ENCODE assay signal across 14 cellular contexts in genomic region chr17:74276051-74276476, GRCh38. TPM values are rescaled to one million over a fixed set of nuclear protein-coding genes. Genes with fewer than 3 reads are reported as not detected.
DNase-seq lines count a peak whose midpoint lies in the region; TF ChIP-seq lines count a peak whose summit lies in the region.
"Had no signal": no experiment of that assay in that cellular context is flagged by ENCODE, and none has a peak within 500 bp of the region (broad histone marks: within the 10 kb centered on the region; RNA-seq: fewer than 3 reads in every experiment).

No MANE protein-coding gene starts in this region.

- H3K36me3 ChIP-seq in mesodermal cell (ENCODE audit: control insufficient read depth, insufficient read depth, low read length) (no peaks in the 10 kb centered on the region), OCI-LY7 (ENCODE audit: insufficient read depth, low read length) (no peaks in the 10 kb centered on the region)

- H3K27me3 ChIP-seq in dorsolateral prefrontal cortex, result no peaks in the 10 kb centered on the region

- H3K9me3 Mint-ChIP-seq in activated CD4-positive, alpha-beta T cell treated with anti-CD3 and anti-CD28 coated beads, Interleukin-2, amount 10 ng/mL, durations not matched to agents 7 days and 5 days, result no peaks in the 10 kb centered on the region
- H3K9me3 Mint-ChIP-seq: activated naive CD4-positive, alpha-beta T cell treated with anti-CD3 and anti-CD28 coated beads, Interleukin-2, amount 50 U/mL, for 72 hours had no signal

- H3K4me1 Mint-ChIP-seq in activated CD4-positive, alpha-beta T cell treated with anti-CD3 and anti-CD28 coated beads, Interleukin-2, amount 10 ng/mL, durations not matched to agents 7 days and 5 days, result peaks cover 59% of the 10 kb centered on the region

- H3K9me3 ChIP-seq in mesodermal cell (ENCODE audit: control insufficient read depth, low read length), result no peaks in the 10 kb centered on the region
- no peaks in the 10 kb centered on the region for H3K9me3 ChIP-seq in OCI-LY7 (ENCODE audit: low read length)

- peak overlapping the region in 4 of 59 donors; percentile 0 to 20 (median 11) for H3K4me3 ChIP-seq in dorsolateral prefrontal cortex
- H3K4me3 ChIP-seq in mesodermal cell (ENCODE audit: extremely low read depth, insufficient read depth, low read length, poor library complexity, severe bottlenecking), result no peak overlapping the region
- no peak overlapping the region for H3K4me3 ChIP-seq in OCI-LY7 (ENCODE audit: low read depth, low read length, poor library complexity, severe bottlenecking)

- POLR2A ChIA-PET in activated CD4-positive, alpha-beta T cell treated with anti-CD3 and anti-CD28 coated beads, Interleukin-2, amount 10 ng/mL, durations not matched to agents 7 days and 5 days (lab: Charles Lee), result no interaction called here
- POLR2A ChIA-PET in OCI-LY7 (lab: Charles Lee), result no interaction called here

- H3K4me1 ChIP-seq in mesodermal cell (ENCODE audit: control insufficient read depth, insufficient read depth, low read length, poor library complexity, severe bottlenecking) (peaks cover 3% of the 10 kb centered on the region), OCI-LY7 (ENCODE audit: insufficient read depth, low read length, poor library complexity, severe bottlenecking) (peaks cover 8% of the 10 kb centered on the region)

- 80 to 83% methylated on average over 9 to 10 of the region's 12 CpGs for WGBS in mesodermal cell (ENCODE audit: insufficient coverage in 2 of 2), 2 experiments

- DNase-seq in activated CD4-positive, alpha-beta T cell treated with anti-CD3 and anti-CD28 coated beads, Interleukin-2, amount 10 ng/mL, durations not matched to agents 7 days and 5 days, result no peak
- no peak for DNase-seq in activated CD4-positive, alpha-beta T cell treated with anti-CD3 and anti-CD28 coated beads for 48 hours
- DNase-seq in dorsolateral prefrontal cortex, result peak in 2 of 10 donors; percentile 46
- DNase-seq in superior temporal gyrus (ENCODE audit: extremely low spot score), result peak; percentile 53
- no peak for DNase-seq in OCI-LY7 (ENCODE audit: low spot score)
- DNase-seq in activated CD4-positive, CD25-positive, alpha-beta regulatory T cell treated with anti-CD3 and anti-CD28 coated beads, Interleukin-2, amount 50 U/mL, for 72 hours, result no peak
- DNase-seq in KG1 (lab: John Stamatoyannopoulos, UW), result no peak
- DNase-seq: 8988T; activated CD4-positive, alpha-beta T cell treated with anti-CD3 and anti-CD28 coated beads for 36 hours; DMS79 treated with DMSO at 0.1 percent for 48 hours; NCI-H1105 had no signal

- H2AFZ ChIP-seq in OCI-LY7 (ENCODE audit: low read length), result no peak overlapping the region

- H4K20me1 ChIP-seq in OCI-LY7 (ENCODE audit: insufficient read depth, low read length), result no peaks in the 10 kb centered on the region

- H3K27ac ChIP-seq in dorsolateral prefrontal cortex, result peak overlapping the region; percentile 55 to 98 (median 90)
- peak overlapping the region; percentile 62 for H3K27ac ChIP-seq in mesodermal cell (ENCODE audit: low read depth, low read length, severe bottlenecking)
- H3K27ac ChIP-seq in OCI-LY7 (ENCODE audit: low read depth, low read length, poor library complexity, severe bottlenecking), result no peak overlapping the region
- H3K27ac ChIP-seq: epithelial cell of prostate had no signal

- CTCF ChIA-PET in activated CD4-positive, alpha-beta T cell treated with anti-CD3 and anti-CD28 coated beads, Interleukin-2, amount 10 ng/mL, durations not matched to agents 7 days and 5 days (lab: Charles Lee), result no interaction called here
- CTCF ChIA-PET in OCI-LY7 (lab: Charles Lee; ENCODE audit: unreplicated experiment), result no interaction called here

- no peaks in the 10 kb centered on the region for H3K9me2 ChIP-seq in OCI-LY7 (ENCODE audit: insufficient read depth, low read length)

- peak overlapping the region; percentile 70 for H3K27ac Mint-ChIP-seq in activated CD4-positive, alpha-beta T cell treated with anti-CD3 and anti-CD28 coated beads, Interleukin-2, amount 10 ng/mL, durations not matched to agents 7 days and 5 days
- H3K27ac Mint-ChIP-seq: activated CD4-positive, alpha-beta T cell treated with anti-CD3 and anti-CD28 coated beads for 36 hours; activated naive CD4-positive, alpha-beta T cell treated with anti-CD3 and anti-CD28 coated beads, Interleukin-2, amount 50 U/mL, for 72 hours had no signal

- peaks cover 4% of the 10 kb centered on the region for H3K36me3 Mint-ChIP-seq in activated CD4-positive, alpha-beta T cell treated with anti-CD3 and anti-CD28 coated beads, Interleukin-2, amount 10 ng/mL, durations not matched to agents 7 days and 5 days (ENCODE audit: low read depth)
- H3K36me3 Mint-ChIP-seq: activated naive CD4-positive, alpha-beta T cell treated with anti-CD3 and anti-CD28 coated beads, Interleukin-2, amount 50 U/mL, for 72 hours had no signal

- peaks cover 12% of the 10 kb centered on the region for H3K27me3 Mint-ChIP-seq in activated CD4-positive, alpha-beta T cell treated with anti-CD3 and anti-CD28 coated beads, Interleukin-2, amount 10 ng/mL, durations not matched to agents 7 days and 5 days

- BruUV-seq in OCI-LY7 (replicated peaks; lab: Mats Ljungman, UMichigan), result no TSS peak

- TF ChIP-seq CTCF in dorsolateral prefrontal cortex (IDR thresholded peaks at IDR 0.05 in 54 of 56, conservative IDR thresholded peaks at IDR 0.05 in 2 of 56; ENCODE audit: low read depth in 1 of 56, partially characterized antibody in 56 of 56), result no peak
- no peak for TF ChIP-seq CTCF in OCI-LY7 (conservative IDR thresholded peaks at IDR 0.05; ENCODE audit: low read length)

- intact Hi-C loops in dorsolateral prefrontal cortex (cut with DNase I) (no loop called here), OCI-LY7 (cut with micrococcal nuclease; ENCODE audit: unreplicated experiment) (no loop called here)

- H3K79me2 ChIP-seq in OCI-LY7 (ENCODE audit: insufficient read depth, low read depth, low read length), result no peaks in the 10 kb centered on the region

- H3K4me2 ChIP-seq in OCI-LY7 (ENCODE audit: low read length), result no peak overlapping the region

- H3K4me3 Mint-ChIP-seq in activated CD4-positive, alpha-beta T cell treated with anti-CD3 and anti-CD28 coated beads, Interleukin-2, amount 10 ng/mL, durations not matched to agents 7 days and 5 days, result no peak overlapping the region
- H3K4me3 Mint-ChIP-seq: activated CD4-positive, alpha-beta T cell treated with anti-CD3 and anti-CD28 coated beads for 36 hours had no signal

RNA-seq across cellular contexts. Expression of gene DNAI2, which starts 2.0 kb away (rescaled TPM):
- 1 to 10 TPM; 1.2 to 1.3 TPM for total RNA-seq in activated CD4-positive, alpha-beta T cell treated with anti-CD3 and anti-CD28 coated beads, Interleukin-2, amount 10 ng/mL, durations not matched to agents 7 days and 5 days
- total RNA-seq in dorsolateral prefrontal cortex (under 1 TPM in 21 of 120 experiments, not detected in 99; 0.19 to 0.96 (median 0.40) TPM), OCI-LY7 (2022) (not detected in 2 replicates)
- polyA plus RNA-seq in mesodermal cell (2013, experiment 1 of 2), result not detected
- not detected for polyA plus RNA-seq in mesodermal cell (2013, experiment 2 of 2)
- not detected in 2 replicates for total RNA-seq in OCI-LY7 (2014; rRNA removed; shearing (Covaris generic))

RNA-seq across cellular contexts. Expression of gene KIF19, which starts 50.0 kb away (rescaled TPM):
- total RNA-seq in activated CD4-positive, alpha-beta T cell treated with anti-CD3 and anti-CD28 coated beads, Interleukin-2, amount 10 ng/mL, durations not matched to agents 7 days and 5 days, result under 1 TPM; 0.69 to 0.79 TPM
- total RNA-seq in dorsolateral prefrontal cortex (10 to 100 TPM in 90 of 120 experiments, 1 to 10 TPM in 30; 1.0 to 84.8 (median 17.6) TPM), OCI-LY7 (2022) (not detected in 2 replicates)
- 0.29 TPM for polyA plus RNA-seq in mesodermal cell (2013, experiment 1 of 2)
- polyA plus RNA-seq in mesodermal cell (2013, experiment 2 of 2), result 0.20 TPM
- total RNA-seq in OCI-LY7 (2014; rRNA removed; shearing (Covaris generic)), result not detected in 2 replicates
